11 cellular contexts compared by ENCODE assay signal in the genomic region with DNA sequence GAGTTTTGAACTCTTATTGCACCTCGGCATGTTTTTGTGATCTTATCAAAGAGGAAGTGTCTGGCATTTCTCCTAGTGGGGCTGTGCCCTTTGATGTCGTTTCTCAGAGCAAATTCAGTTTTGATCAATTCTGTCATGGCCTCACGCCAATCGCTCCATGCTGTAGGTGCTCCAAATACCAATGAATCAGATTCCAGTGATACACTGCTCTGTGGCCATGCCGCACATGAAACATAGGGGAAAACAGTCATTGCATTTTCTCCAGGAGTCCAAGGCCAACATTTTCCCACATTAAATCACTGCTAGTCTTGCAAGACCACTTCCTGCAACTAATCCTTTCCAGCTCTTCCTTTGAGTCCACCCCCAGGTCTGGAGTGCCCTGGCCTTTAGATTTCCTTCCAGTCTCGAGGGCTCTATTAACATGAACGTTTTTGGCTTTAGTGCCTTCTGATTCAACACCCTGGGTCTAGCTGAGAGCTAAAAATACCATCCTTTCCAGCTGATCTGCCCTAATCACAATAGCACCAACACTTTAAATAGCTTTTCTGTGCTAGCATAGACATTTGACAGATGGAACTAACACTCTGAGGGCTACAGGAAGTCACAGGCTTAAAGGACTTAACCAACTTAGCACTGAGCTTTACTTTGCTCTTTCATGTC. TPM values are rescaled to one million over a fixed set of nuclear protein-coding genes. Genes with fewer than 3 reads are reported as not detected.
A peak's percentile ranks its signal among the peaks of the same experiment; 100 is the strongest.
DNase-seq lines count a peak whose midpoint lies in the region; ATAC-seq and TF ChIP-seq lines count a peak whose summit lies in the region.
"Had no signal": no experiment of that assay in that cellular context is flagged by ENCODE, and none has a peak within 500 bp of the region (broad histone marks: within the 10 kb centered on the region; RNA-seq: fewer than 3 reads in every experiment).

No MANE protein-coding gene starts in this region.

- peaks cover 3 to 37% (median 30%) of the 10 kb centered on the region in 3 donors for H3K36me3 Mint-ChIP-seq in CD8-positive, alpha-beta memory T cell

- POLR2A ChIA-PET in CD8-positive, alpha-beta memory T cell (lab: Charles Lee): no interaction called here

- DNase-seq in NCI-H82 treated with DMSO at 0.1 percent for 48 hours (lab: John Stamatoyannopoulos, UW; ENCODE audit: unreplicated experiment) (peak; percentile 81), fibroblast of villous mesenchyme (ENCODE audit: low read depth) (peak; percentile 97), omental fat pad (ENCODE audit: low spot score) (peak; percentile 31), NCI-H2196 treated with DMSO at 0.1 percent for 48 hours (lab: John Stamatoyannopoulos, UW; ENCODE audit: unreplicated experiment) (no peak)
- DNase-seq in CD8-positive, alpha-beta memory T cell: no peak
- DNase-seq: DMS79 had no signal

- H3K4me3 ChIP-seq in BLaER1 (no peak overlapping the region), fibroblast of villous mesenchyme (ENCODE audit: low read depth, low read length) (no peak overlapping the region)
- no peak overlapping the region for H3K4me3 ChIP-seq in CD8-positive, alpha-beta memory T cell (ENCODE audit: low read length)

- no peaks in the 10 kb centered on the region for H3K9me3 Mint-ChIP-seq in CD8-positive, alpha-beta memory T cell
- H3K9me3 Mint-ChIP-seq: memory B cell had no signal

- peaks cover 97% of the 10 kb centered on the region for H3K36me3 ChIP-seq in BLaER1
- H3K36me3 ChIP-seq in CD8-positive, alpha-beta memory T cell (ENCODE audit: insufficient read depth, low read length): peaks cover 23% of the 10 kb centered on the region

- no peak overlapping the region for H3K9ac ChIP-seq in BLaER1

- ATAC-seq in omental fat pad (ENCODE audit: low FRiP score) (peak; percentile 70), HG02870 (IDR thresholded peaks at IDR 0.05; ENCODE audit: unreplicated experiment) (no peak), GM19023 (IDR thresholded peaks at IDR 0.05; ENCODE audit: unreplicated experiment) (no peak)

- H3K4me1 ChIP-seq in BLaER1: peaks cover 22% of the 10 kb centered on the region
- peaks cover 26% of the 10 kb centered on the region for H3K4me1 ChIP-seq in CD8-positive, alpha-beta memory T cell (ENCODE audit: insufficient read depth, low read length)

- H3K27me3 Mint-ChIP-seq in CD8-positive, alpha-beta memory T cell: no peaks in the 10 kb centered on the region
- H3K27me3 Mint-ChIP-seq: memory B cell had no signal

- H3K9me3 ChIP-seq in BLaER1: no peaks in the 10 kb centered on the region
- no peaks in the 10 kb centered on the region for H3K9me3 ChIP-seq in CD8-positive, alpha-beta memory T cell (ENCODE audit: low read length)

- peak overlapping the region; percentile 21 for H3K4me2 ChIP-seq in BLaER1

- no peak overlapping the region for H3K4me3 Mint-ChIP-seq in CD8-positive, alpha-beta memory T cell
- H3K4me3 Mint-ChIP-seq: memory B cell had no signal

- no peak for TF ChIP-seq CTCF in fibroblast of villous mesenchyme (IDR thresholded peaks at IDR 0.05; ENCODE audit: insufficient read depth, low read depth, low read length)
- TF ChIP-seq CTCF in omental fat pad (IDR thresholded peaks at IDR 0.05): no peak

- H3K27ac Mint-ChIP-seq in CD8-positive, alpha-beta memory T cell: no peak overlapping the region
- H3K27ac Mint-ChIP-seq: memory B cell had no signal

- peaks cover 7 to 14% (median 7%) of the 10 kb centered on the region in 3 donors for H3K4me1 Mint-ChIP-seq in CD8-positive, alpha-beta memory T cell

- H3K27me3 ChIP-seq in BLaER1: no peaks in the 10 kb centered on the region
- no peaks in the 10 kb centered on the region for H3K27me3 ChIP-seq in CD8-positive, alpha-beta memory T cell (ENCODE audit: insufficient read depth, low read length, poor library complexity, severe bottlenecking)

- CTCF ChIA-PET in CD8-positive, alpha-beta memory T cell (lab: Charles Lee): interaction anchor here (1.1 to 1.3 kb wide), 2 partner anchors 50 to 95 kb away, joined by 3 to 4 read pairs; no protein-coding TSS in a partner anchor

- H4K20me1 ChIP-seq in BLaER1: 0 out of 2 replicates have a peak, but pooled peaks cover 14% of the 10 kb centered on the region

- H3K27ac ChIP-seq in BLaER1: no peak overlapping the region
- no peak overlapping the region for H3K27ac ChIP-seq in CD8-positive, alpha-beta memory T cell (ENCODE audit: low read depth, low read length)

RNA-seq across cellular contexts. Expression of a gene that starts 18.2 kb away (rescaled TPM):
- total RNA-seq in fibroblast of villous mesenchyme (6.4 and 12.1 TPM in 2 replicates), omental fat pad (10 to 100 TPM in 3 of 4 donors, 1 to 10 TPM in 1; 9.9 to 63.8 (median 42.3) TPM)
- under 1 TPM; 0.79 to 0.80 TPM for total RNA-seq in CD8-positive, alpha-beta memory T cell
- polyA plus RNA-seq in CD8-positive, alpha-beta memory T cell: 0.12 TPM

RNA-seq across cellular contexts. Expression of a gene that starts 39.8 kb away (rescaled TPM):
- total RNA-seq in fibroblast of villous mesenchyme (not detected in 2 replicates), omental fat pad (under 1 TPM in 3 of 4 donors, not detected in 1; 0.37 to 0.82 (median 0.48) TPM)
- total RNA-seq in CD8-positive, alpha-beta memory T cell: under 1 TPM in 1 of 2 experiments, not detected in 1; 0.07 TPM
- not detected for polyA plus RNA-seq in CD8-positive, alpha-beta memory T cell
- total RNA-seq: dermis microvascular lymphatic vessel endothelial cell had no signal

RNA-seq across cellular contexts. Expression of a gene that starts 47.5 kb away (rescaled TPM):
- not detected in 2 replicates for total RNA-seq in fibroblast of villous mesenchyme
- total RNA-seq in omental fat pad: not detected
- not detected for total RNA-seq in CD8-positive, alpha-beta memory T cell
- not detected for polyA plus RNA-seq in CD8-positive, alpha-beta memory T cell
- total RNA-seq: dermis microvascular lymphatic vessel endothelial cell had no signal

Comparison
In these comparisons a context has a peak if more than half of its experiments do, and no peak if none do; other contexts are left out.
1. DNase-seq: peak in NCI-H82 treated with DMSO at 0.1 percent for 48 hours (single experiment), fibroblast of villous mesenchyme (single experiment) and omental fat pad (single experiment); none in CD8-positive, alpha-beta memory T cell (0 of 5) and NCI-H2196 treated with DMSO at 0.1 percent for 48 hours (single experiment).